ENCODE assay signal across 1 cellular context in genomic region chr6:35248300-35248699, GRCh38.
TF ChIP-seq lines count a peak whose summit lies in the region.

No MANE protein-coding gene starts in this region.

TF ChIP-seq in HCT116, 20 proteins besides CTCF, POLR2A, EP300 and RAD21 (continued from another document):
- TF ChIP-seq TCF7L2 (IDR thresholded peaks at IDR 0.05; ENCODE audit: borderline replicate concordance, extremely low read depth, insufficient read depth, insufficient read length) (no peak), POLR2AphosphoS5 (IDR thresholded peaks at IDR 0.05; ENCODE audit: low read depth, low read length) (no peak), ELF1 (IDR thresholded peaks at IDR 0.05; ENCODE audit: borderline replicate concordance, low read depth) (no peak), EGR1 (IDR thresholded peaks at IDR 0.05; ENCODE audit: low read depth) (no peak), SIN3A (IDR thresholded peaks at IDR 0.05; ENCODE audit: low read depth) (no peak), JUND (IDR thresholded peaks at IDR 0.05) (no peak), ZBTB33 (IDR thresholded peaks at IDR 0.05; ENCODE audit: extremely low read depth, insufficient replicate concordance, low read length) (no peak), MAX (IDR thresholded peaks at IDR 0.05) (no peak)
- TF ChIP-seq, protein P1, sequence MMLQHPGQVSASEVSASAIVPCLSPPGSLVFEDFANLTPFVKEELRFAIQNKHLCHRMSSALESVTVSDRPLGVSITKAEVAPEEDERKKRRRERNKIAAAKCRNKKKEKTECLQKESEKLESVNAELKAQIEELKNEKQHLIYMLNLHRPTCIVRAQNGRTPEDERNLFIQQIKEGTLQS (IDR thresholded peaks at IDR 0.05), result no peak
